ENCODE assay signal across 30 cellular contexts in genomic region chr6:21176197-21176596, GRCh38.
"Had no signal": no experiment of that assay in that cellular context is flagged by ENCODE, and none has a peak within 500 bp of the region (broad histone marks: within the 10 kb centered on the region; RNA-seq: fewer than 3 reads in every experiment).

No MANE protein-coding gene starts in this region.

- H3K9ac ChIP-seq: SK-N-SH had no signal

- H2AFZ ChIP-seq: PC-9 had no signal

- H3K4me1 ChIP-seq: SJSA1 had no signal

- FAIRE-seq: TTC549 had no signal

- ATAC-seq: activated CD4-positive, alpha-beta T cell treated with anti-CD3 and anti-CD28 coated beads for 36 hours; activated CD4-positive, CD25-positive, alpha-beta regulatory T cell treated with anti-CD3 and anti-CD28 coated beads, Interleukin-2, amount 50 U/mL, for 24 hours; activated CD8-positive, alpha-beta memory T cell treated with anti-CD3 and anti-CD28 coated beads, Interleukin-2, amount 10 ng/mL, durations not matched to agents 7 days and 5 days; activated naive CD8-positive, alpha-beta T cell treated with anti-CD3 and anti-CD28 coated beads, Interleukin-2, amount 50 U/mL, for 24 hours had no signal

- H3K36me3 ChIP-seq: SJSA1 had no signal

- H3K27ac ChIP-seq: PC-9, SJSA1 had no signal

- H3K27me3 ChIP-seq: SJSA1 had no signal

- H3K4me3 ChIP-seq: PC-9, SJSA1 had no signal

- DNase-seq: activated CD4-positive, alpha-beta memory T cell treated with anti-CD3 and anti-CD28 coated beads for 36 hours; activated CD4-positive, alpha-beta T cell treated with anti-CD3 and anti-CD28 coated beads for 36 hours; activated CD4-positive, alpha-beta T cell treated with anti-CD3 and anti-CD28 coated beads, Interleukin-2, amount 50 U/mL, for 1 hour; activated CD8-positive, alpha-beta memory T cell treated with anti-CD3 and anti-CD28 coated beads, Interleukin-2, amount 10 ng/mL, durations not matched to agents 7 days and 5 days; activated CD8-positive, alpha-beta memory T cell treated with anti-CD3 and anti-CD28 coated beads, Interleukin-2, amount 50 U/mL, for 48 hours; activated effector memory CD4-positive, alpha-beta T cell treated with Interleukin-2 at 50 U/mL for 16 hours; activated naive CD4-positive, alpha-beta T cell treated with anti-CD3 and anti-CD28 coated beads, Interleukin-2, amount 10 ng/mL, durations not matched to agents 7 days and 5 days; activated naive CD8-positive, alpha-beta T cell treated with anti-CD3 and anti-CD28 coated beads, Interleukin-2, amount 50 U/mL, for 24 hours; activated T-cell treated with anti-CD3 and anti-CD28 coated beads, Interleukin-2, amount 50 U/mL, for 48 hours; amniotic stem cell; aorta; caudate nucleus; cerebellar nuclear complex; Kasumi-1; KG1; MM.1S; MV-4-11; NCI-H1092; NCI-H1436 treated with DMSO at 0.1 percent for 48 hours; NCI-H1694 treated with DMSO at 0.1 percent for 48 hours; NCI-H2029; NCI-H345; NCI-H524 treated with DMSO at 0.1 percent for 48 hours; NK-92 treated with Interleukin-12 subunit alpha and Interleukin-12 subunit beta, amount 100 ng/mL, for 24 hours; PC-9; SHP77 treated with DMSO at 0.1 percent for 48 hours; SK-N-SH had no signal

- H3K4me2 ChIP-seq: PC-9, SK-N-SH had no signal

- H3K9me3 ChIP-seq: SJSA1, SK-N-SH had no signal
